ENCODE assay signal across 10 cellular contexts in genomic region chr11:117997436-117998200, GRCh38. TPM values are rescaled to one million over a fixed set of nuclear protein-coding genes. Genes with fewer than 3 reads are reported as not detected.
DNase-seq lines count a peak whose midpoint lies in the region; ATAC-seq and TF ChIP-seq lines count a peak whose summit lies in the region.
"Had no signal": no experiment of that assay in that cellular context is flagged by ENCODE, and none has a peak within 500 bp of the region (broad histone marks: within the 10 kb centered on the region; RNA-seq: fewer than 3 reads in every experiment).

No MANE protein-coding gene starts in this region.

- no peaks in the 10 kb centered on the region for H3K79me2 ChIP-seq in Karpas-422 (ENCODE audit: low read length)

- no peak overlapping the region for H3K9ac ChIP-seq in Karpas-422 (ENCODE audit: low read length)

- peaks cover 10% of the 10 kb centered on the region for H3K36me3 ChIP-seq in Karpas-422 (ENCODE audit: insufficient read depth, low read length)
- H3K36me3 ChIP-seq in effector memory CD4-positive, alpha-beta T cell (ENCODE audit: control insufficient read depth, insufficient read depth, low read length) = peaks cover 78% of the 10 kb centered on the region
- H3K36me3 ChIP-seq: prostate gland had no signal

- no peak overlapping the region for H2AFZ ChIP-seq in Karpas-422 (ENCODE audit: low read length)

- peak overlapping the region; percentile 26; the same call in 1 of the 2 replicates for H3K27ac ChIP-seq in Karpas-422 (ENCODE audit: low read length)
- peak overlapping the region; percentile 29 for H3K27ac ChIP-seq in effector memory CD4-positive, alpha-beta T cell (ENCODE audit: insufficient read depth, low read length, poor library complexity, severe bottlenecking)
- H3K27ac ChIP-seq: prostate gland had no signal

- no peak overlapping the region for H3K4me2 ChIP-seq in Karpas-422 (ENCODE audit: low read depth, low read length, poor library complexity, severe bottlenecking)

- no peak overlapping the region for H3K4me3 ChIP-seq in Karpas-422 (ENCODE audit: low read length)
- no peak overlapping the region for H3K4me3 ChIP-seq in effector memory CD4-positive, alpha-beta T cell (ENCODE audit: insufficient read depth, low read depth, low read length, poor library complexity, severe bottlenecking)
- H3K4me3 ChIP-seq: prostate gland had no signal

- peaks cover 26% of the 10 kb centered on the region for H3K4me1 ChIP-seq in Karpas-422 (ENCODE audit: low read length)
- peaks cover 85% of the 10 kb centered on the region for H3K4me1 ChIP-seq in effector memory CD4-positive, alpha-beta T cell (ENCODE audit: control insufficient read depth, insufficient read depth, low read length, poor library complexity, severe bottlenecking)
- H3K4me1 ChIP-seq: prostate gland had no signal

- H3K9me2 ChIP-seq in Karpas-422 (replicated peaks; ENCODE audit: insufficient read depth, low read length) = no peaks in the 10 kb centered on the region

- H4K20me1 ChIP-seq in Karpas-422 (ENCODE audit: insufficient read depth, low read depth, low read length) = no peaks in the 10 kb centered on the region

- DNase-seq in Karpas-422 (peak; percentile 50), NCI-H2107 (lab: John Stamatoyannopoulos, UW) (no peak), HEK293T (ENCODE audit: extremely low spot score) (no peak), nucleus accumbens (lab: John Stamatoyannopoulos, UW) (no peak)
- DNase-seq in effector memory CD4-positive, alpha-beta T cell = no peak
- DNase-seq: kidney glomerular epithelial cell had no signal

- no peaks in the 10 kb centered on the region for H3K27me3 ChIP-seq in Karpas-422 (ENCODE audit: low read length)
- no peaks in the 10 kb centered on the region for H3K27me3 ChIP-seq in effector memory CD4-positive, alpha-beta T cell (replicated peaks; ENCODE audit: control insufficient read depth, insufficient read depth, low read length, poor library complexity, severe bottlenecking)

- POLR2A ChIA-PET in HEK293T (lab: Yijun Ruan, JAX) = no interaction called here

- H3K9me3 ChIP-seq in Karpas-422 (ENCODE audit: low read length) = no peaks in the 10 kb centered on the region
- no peaks in the 10 kb centered on the region for H3K9me3 ChIP-seq in effector memory CD4-positive, alpha-beta T cell (ENCODE audit: control insufficient read depth, low read length)
- H3K9me3 ChIP-seq: prostate gland had no signal

- ATAC-seq in GM18511 (IDR thresholded peaks at IDR 0.05; ENCODE audit: unreplicated experiment) = peak; percentile 14
- ATAC-seq in GM21526 (IDR thresholded peaks at IDR 0.05; ENCODE audit: low FRiP score, unreplicated experiment) = peak; percentile 3
- ATAC-seq in HG03159 (IDR thresholded peaks at IDR 0.05; ENCODE audit: unreplicated experiment) = no peak

- CTCF ChIA-PET in HEK293T (lab: Yijun Ruan, JAX) = no interaction called here

TF ChIP-seq in HEK293T, 16 proteins besides CTCF, POLR2A, EP300 and RAD21:
- TF ChIP-seq HDGF (IDR thresholded peaks at IDR 0.05; ENCODE audit: borderline replicate concordance) (no peak), TARDBP (IDR thresholded peaks at IDR 0.05) (no peak), BHLHE40 (IDR thresholded peaks at IDR 0.05; ENCODE audit: borderline replicate concordance) (no peak)

RNA-seq across cellular contexts. Expression of gene IL10RA, which starts 11.4 kb away (rescaled TPM):
- 25.5 and 49.8 TPM in 2 replicates for total RNA-seq in Karpas-422 (2014; rRNA removed; shearing (Covaris generic); ENCODE audit: low replicate concordance)
